20 cellular contexts compared by ENCODE assay signal in the genomic region with DNA sequence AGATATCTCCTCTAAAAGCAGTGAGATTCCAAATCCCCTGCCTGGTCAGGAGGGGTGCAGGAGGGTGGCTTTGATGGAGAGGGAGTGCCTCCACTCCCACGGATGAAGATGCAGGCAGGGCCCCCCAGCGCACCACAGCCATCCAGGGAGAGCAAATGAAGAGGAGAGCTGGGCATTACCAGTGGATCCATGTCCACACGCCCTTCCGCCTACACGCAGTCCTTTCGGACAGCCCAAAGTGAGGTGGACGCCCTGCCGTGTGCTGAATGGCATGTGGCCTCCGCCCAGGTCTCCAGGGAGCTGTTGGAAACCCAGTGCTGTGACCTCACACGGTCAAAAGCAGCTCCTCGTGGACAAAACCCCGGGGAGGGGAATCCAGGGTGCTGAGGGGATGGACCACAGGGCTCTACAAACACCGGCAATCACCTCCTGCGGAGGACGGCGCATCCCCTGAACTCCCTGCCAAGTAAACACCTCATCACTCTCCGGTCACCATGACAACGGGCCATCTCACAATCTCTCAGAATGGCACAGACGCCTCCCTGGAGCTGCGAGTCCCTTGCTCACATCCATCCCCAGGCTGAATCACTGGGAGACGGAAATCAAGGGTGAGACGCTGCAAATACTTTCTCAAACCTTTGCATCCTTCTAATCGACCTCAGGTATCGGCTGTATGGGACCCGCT. TPM values are rescaled to one million over a fixed set of nuclear protein-coding genes. Genes with fewer than 3 reads are reported as not detected.
A peak's percentile ranks its signal among the peaks of the same experiment; 100 is the strongest.
DNase-seq lines count a peak whose midpoint lies in the region; ATAC-seq and TF ChIP-seq lines count a peak whose summit lies in the region.
"Had no signal": no experiment of that assay in that cellular context is flagged by ENCODE, and none has a peak within 500 bp of the region (broad histone marks: within the 10 kb centered on the region; RNA-seq: fewer than 3 reads in every experiment).

No MANE protein-coding gene starts in this region.

- no CpG with 5 or more reads among the region's 25 CpGs for WGBS in mesendoderm (ENCODE audit: extremely low coverage, insufficient coverage, low lambda C conversion rate)

- POLR2A ChIA-PET in Panc1 (lab: Charles Lee) = no interaction called here

- no peaks in the 10 kb centered on the region for H3K4me1 ChIP-seq in Panc1 (ENCODE audit: control insufficient read depth, insufficient read depth, low read length)
- H3K4me1 ChIP-seq in mesendoderm (ENCODE audit: control insufficient read depth, low read depth, low read length) = no peaks in the 10 kb centered on the region
- H3K4me1 ChIP-seq in BE2C = no peaks in the 10 kb centered on the region
- H3K4me1 ChIP-seq: parathyroid adenoma, Peyer's patch, testis had no signal

- ATAC-seq in Panc1 = peak; percentile 31; the same call in 1 of the 2 replicates
- ATAC-seq: activated CD4-positive, alpha-beta T cell treated with anti-CD3 and anti-CD28 coated beads for 36 hours; activated T-cell treated with anti-CD3 and anti-CD28 coated beads, Interleukin-2, amount 50 U/mL, for 72 hours; left colon; naive thymus-derived CD8-positive, alpha-beta T cell had no signal

- no peak overlapping the region for H3K18ac ChIP-seq in mesendoderm (ENCODE audit: low read length)

- H3K27ac ChIP-seq in Panc1 (ENCODE audit: low read length) (no peak overlapping the region), coronary artery (no peak overlapping the region), mesendoderm (ENCODE audit: low read depth, low read length) (no peak overlapping the region), temporal lobe (ENCODE audit: low read depth, low read length) (peak overlapping the region; percentile 33)
- H3K27ac ChIP-seq: parathyroid adenoma, testis had no signal

- H2BK15ac ChIP-seq in mesendoderm (replicated peaks; ENCODE audit: low read depth) = no peak overlapping the region

- no peak overlapping the region for H3K4me3 ChIP-seq in Panc1 (ENCODE audit: low read depth in 2 of 2, low read length in 2 of 2)
- no peak overlapping the region for H3K4me3 ChIP-seq in coronary artery
- no peak overlapping the region for H3K4me3 ChIP-seq in mesendoderm (ENCODE audit: low read length)
- no peak overlapping the region for H3K4me3 ChIP-seq in BE2C (ENCODE audit: low read depth, low read length)
- H3K4me3 ChIP-seq: Peyer's patch, testis had no signal

- no peak overlapping the region for H3K56ac ChIP-seq in mesendoderm (ENCODE audit: low read length)

- CTCF ChIA-PET in Panc1 (lab: Charles Lee) = no interaction called here

- TF ChIP-seq CTCF in Panc1 (IDR thresholded peaks at IDR 0.05) (no peak), coronary artery (IDR thresholded peaks at IDR 0.05) (no peak), BE2C (IDR thresholded peaks at IDR 0.05; ENCODE audit: low read depth, low read length) (no peak)

- no peak overlapping the region for H2BK120ac ChIP-seq in mesendoderm (ENCODE audit: low read depth, low read length)

- no peak overlapping the region for H3K4me2 ChIP-seq in mesendoderm (ENCODE audit: low read length)

- H3K23ac ChIP-seq in mesendoderm (ENCODE audit: low read length) = no peak overlapping the region

- H3K79me2 ChIP-seq in mesendoderm (ENCODE audit: control insufficient read depth, insufficient read depth, low read length) = no peaks in the 10 kb centered on the region

- no peak overlapping the region for H2AK5ac ChIP-seq in mesendoderm (ENCODE audit: low read length)

- no peak overlapping the region for H3K4ac ChIP-seq in mesendoderm (ENCODE audit: low read depth, low read length)

- H3K9ac ChIP-seq in mesendoderm (ENCODE audit: low read length) = no peak overlapping the region
- H3K9ac ChIP-seq: parathyroid adenoma had no signal

- peaks cover 2% of the 10 kb centered on the region for H3K79me1 ChIP-seq in mesendoderm (ENCODE audit: low read length)

- H4K5ac ChIP-seq in mesendoderm (ENCODE audit: low read length) = no peak overlapping the region

- DNase-seq in Panc1 (ENCODE audit: low read depth, low spot score) = no peak
- DNase-seq in coronary artery (ENCODE audit: low spot score) = peak; percentile 53
- peak; percentile 30 for DNase-seq in mesendoderm
- no peak for DNase-seq in BE2C
- no peak for DNase-seq in iPS-NIHi11 (ENCODE audit: low spot score)
- no peak for DNase-seq in NCI-H345 (lab: John Stamatoyannopoulos, UW)
- DNase-seq: activated CD4-positive, alpha-beta T cell treated with anti-CD3 and anti-CD28 coated beads for 36 hours; activated naive CD8-positive, alpha-beta T cell treated with anti-CD3 and anti-CD28 coated beads for 36 hours; activated T-cell treated with anti-CD3 and anti-CD28 coated beads, Interleukin-2, amount 50 U/mL, for 72 hours; DMS79; left colon; mesenchymal stem cell; naive thymus-derived CD8-positive, alpha-beta T cell; NCI-H1930; NCI-H446; NK-92 treated with Interleukin-12 subunit alpha and Interleukin-12 subunit beta, amount 100 ng/mL, for 24 hours; Peyer's patch; testis had no signal

- no peaks in the 10 kb centered on the region for H3K27me3 ChIP-seq in Panc1 (ENCODE audit: control insufficient read depth, insufficient read depth, low read length)
- H3K27me3 ChIP-seq in mesendoderm (ENCODE audit: insufficient read depth, low read length, poor library complexity) = no peaks in the 10 kb centered on the region
- H3K27me3 ChIP-seq in BE2C = no peaks in the 10 kb centered on the region
- H3K27me3 ChIP-seq: Peyer's patch, testis had no signal

- H2BK5ac ChIP-seq in mesendoderm (ENCODE audit: low read length) = no peak overlapping the region

- H3K9me3 ChIP-seq in Panc1 (ENCODE audit: control insufficient read depth, insufficient read depth, low read depth, low read length) (peaks cover 15% of the 10 kb centered on the region; the same call in 1 of the 2 replicates), BE2C (no peaks in the 10 kb centered on the region; the same call in 1 of the 2 replicates)
- H3K9me3 ChIP-seq: testis had no signal

- H4K8ac ChIP-seq in mesendoderm (ENCODE audit: low read depth, low read length) = no peak overlapping the region

- no TSS peak for BruUV-seq in Panc1 (replicated peaks; lab: Mats Ljungman, UMichigan)

- H3K36me3 ChIP-seq in Panc1 (ENCODE audit: control insufficient read depth, insufficient read depth, low read length) (no peaks in the 10 kb centered on the region), mesendoderm (ENCODE audit: control insufficient read depth, insufficient read depth, low read length) (peaks cover 2% of the 10 kb centered on the region), BE2C (no peaks in the 10 kb centered on the region)
- H3K36me3 ChIP-seq: Peyer's patch had no signal

- in situ Hi-C loops in Panc1 (cut with HindIII; ENCODE audit: low pct_unique_long_range_greater_than_20kb, low sequenced_read_pairs) = no loop called here

- intact Hi-C loops in Panc1 (cut with micrococcal nuclease; ENCODE audit: unreplicated experiment) = no loop called here

RNA-seq across cellular contexts. Expression of a gene that starts 35.0 kb away (rescaled TPM):
- total RNA-seq in Panc1 (2021; ENCODE audit: unreplicated experiment) (79.5 TPM), temporal lobe (5.7 TPM)
- 107 TPM for polyA plus RNA-seq in Panc1 (2012; ENCODE audit: insufficient read length)
- 35.5 TPM for polyA plus RNA-seq in mesendoderm (2013, experiment 1 of 2)
- polyA plus RNA-seq in mesendoderm (2013, experiment 2 of 2) = 35.9 TPM
- polyA plus RNA-seq in BE2C (2012; ENCODE audit: insufficient read depth, insufficient read length, low read depth) = 53.4 TPM

RNA-seq across cellular contexts. Expression of a gene that starts 35.6 kb away (rescaled TPM):
- 62.0 TPM for total RNA-seq in Panc1 (2021; ENCODE audit: unreplicated experiment)
- 96.6 TPM for polyA plus RNA-seq in Panc1 (2012; ENCODE audit: insufficient read length)
- polyA plus RNA-seq in mesendoderm (2013, experiment 1 of 2) = 25.9 TPM
- 26.8 TPM for polyA plus RNA-seq in mesendoderm (2013, experiment 2 of 2)
- total RNA-seq in temporal lobe = 87.0 TPM
- 31.7 TPM for polyA plus RNA-seq in BE2C (2012; ENCODE audit: insufficient read depth, insufficient read length, low read depth)

Comparison
In these comparisons a context has a peak if more than half of its experiments do, and no peak if none do; other contexts are left out.
1. DNase-seq: peak in coronary artery (single experiment) and mesendoderm (single experiment); none in Panc1 (single experiment), BE2C (single experiment), iPS-NIHi11 (single experiment) and NCI-H345 (single experiment).
2. RNA of a gene that starts 35.0 kb away (total RNA-seq): 79.5 TPM in Panc1 (single experiment); 5.7 TPM in temporal lobe (single experiment); every median in the first group is over 10 times any median in the second.